1 cellular context compared by ENCODE assay signal in genomic region chr1:904271-904950, GRCh38.
TF ChIP-seq lines count a peak whose summit lies in the region.

No MANE protein-coding gene starts in this region.

TF ChIP-seq in WTC11, 78 proteins besides CTCF, POLR2A, EP300 and RAD21 (continued from another document):
- no peak for TF ChIP-seq ZNF512 (CRISPR knock-in tag; IDR thresholded peaks at IDR 0.05; ENCODE audit: borderline replicate concordance)
- TF ChIP-seq NR3C1 (CRISPR knock-in tag; conservative IDR thresholded peaks at IDR 0.05; ENCODE audit: low read depth): no peak
- TF ChIP-seq NR1H2 (CRISPR knock-in tag; IDR thresholded peaks at IDR 0.05): no peak
- TF ChIP-seq SMAD4 (CRISPR knock-in tag; IDR thresholded peaks at IDR 0.05): no peak
- TF ChIP-seq, protein P1, sequence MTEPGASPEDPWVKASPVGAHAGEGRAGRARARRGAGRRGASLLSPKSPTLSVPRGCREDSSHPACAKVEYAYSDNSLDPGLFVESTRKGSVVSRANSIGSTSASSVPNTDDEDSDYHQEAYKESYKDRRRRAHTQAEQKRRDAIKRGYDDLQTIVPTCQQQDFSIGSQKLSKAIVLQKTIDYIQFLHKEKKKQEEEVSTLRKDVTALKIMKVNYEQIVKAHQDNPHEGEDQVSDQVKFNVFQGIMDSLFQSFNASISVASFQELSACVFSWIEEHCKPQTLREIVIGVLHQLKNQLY (CRISPR knock-in tag; IDR thresholded peaks at IDR 0.05): no peak
- TF ChIP-seq ZSCAN18 (CRISPR knock-in tag; IDR thresholded peaks at IDR 0.05): no peak
- TF ChIP-seq KAT7 (CRISPR knock-in tag; IDR thresholded peaks at IDR 0.05; ENCODE audit: borderline replicate concordance): no peak
- TF ChIP-seq ZBTB43 (CRISPR knock-in tag; IDR thresholded peaks at IDR 0.05): no peak
